ENCODE assay signal across 1 cellular context in the genomic region with DNA sequence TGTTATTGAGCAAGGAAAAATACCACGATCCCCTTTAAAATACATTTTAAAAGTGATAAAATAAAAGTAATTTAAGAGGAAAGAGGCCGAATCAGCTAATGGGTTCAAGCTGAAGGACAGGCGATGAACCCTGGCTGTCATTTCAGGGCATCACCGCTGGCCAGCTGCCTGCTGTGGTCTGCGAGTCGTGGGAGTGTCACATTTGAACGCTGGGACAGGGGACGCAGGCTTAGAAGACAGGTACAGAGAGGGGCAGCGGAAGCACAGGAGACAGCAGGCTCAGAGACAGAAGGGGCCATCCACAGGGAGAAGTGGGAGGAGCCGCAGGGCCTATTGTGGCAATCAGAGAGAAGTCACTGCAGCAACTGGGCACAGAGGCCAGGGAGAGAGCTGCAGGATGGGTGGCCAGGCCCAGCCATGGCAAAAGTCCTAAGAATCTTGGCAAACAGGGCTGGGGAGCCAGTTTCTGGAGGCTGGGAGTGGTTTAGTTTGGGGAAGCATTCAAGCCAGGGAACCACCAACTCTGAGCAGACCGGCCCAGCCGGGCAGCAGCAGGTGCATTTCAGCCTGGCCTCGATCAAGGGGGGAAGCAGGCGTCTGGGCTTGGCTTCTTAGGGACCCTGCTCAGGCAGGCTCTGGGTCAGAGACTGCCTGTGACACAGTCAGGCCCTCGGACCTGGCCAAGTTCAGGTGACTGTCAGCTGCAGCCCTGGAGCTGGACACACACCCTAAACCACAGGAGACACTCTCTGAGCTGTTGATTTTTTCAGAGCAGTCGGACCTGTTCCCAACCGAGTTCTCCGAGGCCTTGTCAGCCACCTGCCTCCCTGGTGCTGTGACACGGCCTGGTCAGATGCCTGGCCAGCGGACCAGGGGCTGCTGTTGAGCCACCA.
TF ChIP-seq lines count a peak whose summit lies in the region.

No MANE protein-coding gene starts in this region.

TF ChIP-seq in H1, 55 proteins besides CTCF, POLR2A, EP300 and RAD21:
- TF ChIP-seq SRF (IDR thresholded peaks at IDR 0.05; ENCODE audit: low read depth, low read length) (no peak), NANOG (IDR thresholded peaks at IDR 0.05; ENCODE audit: insufficient read depth, low read depth, low read length, poor library complexity, severe bottlenecking) (no peak), TCF12 (IDR thresholded peaks at IDR 0.05; ENCODE audit: low read depth, low read length) (no peak), FOSL1 (IDR thresholded peaks at IDR 0.05; ENCODE audit: insufficient read depth, low read depth, low read length) (no peak), SIN3A (conservative IDR thresholded peaks at IDR 0.05 in 1 of 2, IDR thresholded peaks at IDR 0.05 in 1 of 2; ENCODE audit: low read depth in 1 of 2, low read length in 2 of 2) (no peak), SP4 (IDR thresholded peaks at IDR 0.05; ENCODE audit: low read length) (no peak), CBX5 (IDR thresholded peaks at IDR 0.05; ENCODE audit: low read depth, low read length) (no peak), TBP (IDR thresholded peaks at IDR 0.05; ENCODE audit: low read depth, low read length) (no peak)
TF ChIP-seq in H1: peak in this region for 0.
